ENCODE assay signal across 9 cellular contexts in the genomic region with DNA sequence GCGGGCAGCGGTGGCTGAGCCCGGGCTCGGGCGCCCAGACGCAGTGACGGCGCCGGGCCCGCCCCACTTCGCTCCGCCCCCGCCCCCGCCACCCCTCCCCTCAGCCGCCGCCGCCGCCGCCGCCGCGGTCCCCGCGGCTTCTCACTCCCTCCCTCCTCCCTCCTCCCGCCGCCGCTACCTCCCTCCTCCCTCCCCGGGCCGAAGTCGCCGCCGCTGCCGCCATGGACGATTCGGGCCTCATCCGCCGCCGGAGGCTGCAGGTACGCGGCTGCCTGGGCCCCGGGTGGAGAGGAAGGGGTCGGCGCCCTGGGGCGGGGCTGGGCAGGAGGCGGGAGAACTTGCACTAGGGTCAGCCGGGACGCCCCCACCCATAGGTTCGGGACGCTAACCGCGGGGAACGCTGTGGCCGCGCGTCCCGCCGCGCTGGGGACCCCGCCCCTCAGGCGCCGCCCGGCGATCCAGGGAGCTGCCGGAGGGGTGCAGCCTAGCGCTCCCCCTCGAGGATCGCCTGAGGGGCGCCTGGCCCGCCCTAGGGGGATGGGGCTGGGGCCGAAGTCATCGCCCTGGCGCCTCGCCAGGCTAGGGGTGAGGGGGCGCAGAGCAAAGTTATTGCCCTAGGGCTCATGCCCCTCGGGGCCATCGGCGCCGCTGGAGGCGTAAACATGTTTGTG. TPM values are rescaled to one million over a fixed set of nuclear protein-coding genes. Genes with fewer than 3 reads are reported as not detected.
A peak's percentile ranks its signal among the peaks of the same experiment; 100 is the strongest.
DNase-seq lines count a peak whose midpoint lies in the region; ATAC-seq, FAIRE-seq and TF ChIP-seq lines count a peak whose summit lies in the region.
"Had no signal": no experiment of that assay in that cellular context is flagged by ENCODE, and none has a peak within 500 bp of the region (broad histone marks: within the 10 kb centered on the region; RNA-seq: fewer than 3 reads in every experiment).

No MANE protein-coding gene starts in this region.

- no peaks in the 10 kb centered on the region for H3K36me3 ChIP-seq in BLaER1 treated with 17β-estradiol and CSF1 and Interleukin-3, amounts not matched to agents 10 nM and 100 nM
- H3K36me3 ChIP-seq in H1 (ENCODE audit: control insufficient read depth in 2 of 4, insufficient read depth in 4 of 4, low read length in 3 of 4) (no peaks in the 10 kb centered on the region), osteoblast (ENCODE audit: insufficient read depth, low read length) (no peaks in the 10 kb centered on the region)

- TF ChIP-seq EP300 in Ishikawa (IDR thresholded peaks at IDR 0.05; ENCODE audit: borderline replicate concordance) (no peak), H1 (IDR thresholded peaks at IDR 0.05; ENCODE audit: borderline replicate concordance in 1 of 2, low read depth in 2 of 2, low read length in 2 of 2) (no peak)

- 1% methylated on average over 34 of the region's 79 CpGs; no CpG with 5 or more reads in 1 of the 2 experiments for WGBS in H1 (ENCODE audit: extremely low coverage in 1 of 2, insufficient coverage in 1 of 2, insufficient read length in 1 of 2, insufficient replicate concordance in 2 of 2, low coverage in 1 of 2, low lambda C conversion rate in 2 of 2, missing lambda C conversion rate in 1 of 2), 2 experiments

- no peak overlapping the region for H3K4ac ChIP-seq in H1 (replicated peaks; ENCODE audit: insufficient read length, low read depth, low read length)

- H4K5ac ChIP-seq in H1 (ENCODE audit: insufficient read length, low read depth, low read length), result peak overlapping the region; percentile 40

- no peak for TF ChIP-seq POLR2A in H1 (IDR thresholded peaks at IDR 0.05; ENCODE audit: control extremely low read depth in 1 of 2, low read depth in 2 of 2, low read length in 2 of 2)

- ATAC-seq in GM21360 (IDR thresholded peaks at IDR 0.05; ENCODE audit: unreplicated experiment), result no peak

- no peak overlapping the region for H3K14ac ChIP-seq in H1 (ENCODE audit: insufficient read length)

- peaks cover 21% of the 10 kb centered on the region for H3K23me2 ChIP-seq in H1 (ENCODE audit: low read depth, low read length)

- H3K18ac ChIP-seq in H1 (ENCODE audit: extremely low read depth, low read length), result peak overlapping the region; percentile 87

- no peak overlapping the region for H2BK12ac ChIP-seq in H1 (ENCODE audit: low read depth, low read length)

- DNase-seq in T-helper 9 cell (peak; percentile 29), H1 (ENCODE audit: low read depth in 1 of 2, low spot score in 2 of 2) (peak in 1 of 2 experiments; percentile 79), osteoblast (ENCODE audit: insufficient read length, low spot score, missing footprints) (peak; percentile 87), Kasumi-1 (lab: John Stamatoyannopoulos, UW) (no peak), medulla oblongata (ENCODE audit: extremely low spot score) (no peak)

- peaks cover 0 to 57% (median 23%) of the 10 kb centered on the region in 11 experiments; a peak in 16 of 22 replicates for H4K20me1 ChIP-seq in BLaER1 treated with 17β-estradiol and CSF1 and Interleukin-3, amounts not matched to agents 10 nM and 100 nM
- H4K20me1 ChIP-seq in H1 (replicated peaks in 1 of 2; ENCODE audit: control insufficient read depth in 1 of 2, insufficient read depth in 2 of 2, low read length in 2 of 2) (peaks cover 2 to 10% of the 10 kb centered on the region in 2 experiments), osteoblast (ENCODE audit: insufficient read depth, low read length) (peaks cover 11% of the 10 kb centered on the region)

- no peak overlapping the region for H2AK5ac ChIP-seq in H1 (ENCODE audit: low read depth, low read length)

- peak overlapping the region; percentile 89 to 99 (median 96) for H3K4me2 ChIP-seq in BLaER1 treated with 17β-estradiol and CSF1 and Interleukin-3, amounts not matched to agents 10 nM and 100 nM
- H3K4me2 ChIP-seq in H1 (ENCODE audit: insufficient read depth in 1 of 2, low read depth in 2 of 2, low read length in 2 of 2) (peak overlapping the region; percentile 81 to 88), osteoblast (ENCODE audit: insufficient read depth, low read length) (no peak overlapping the region)

- H3K79me2 ChIP-seq in H1 (ENCODE audit: control insufficient read depth in 1 of 2, insufficient read depth in 2 of 2, low read length in 2 of 2) (no peaks in the 10 kb centered on the region), osteoblast (ENCODE audit: insufficient read depth, low read length) (no peaks in the 10 kb centered on the region)

- H2AFZ ChIP-seq in H1 (ENCODE audit: low read length) (no peak overlapping the region), osteoblast (ENCODE audit: low read length) (no peak overlapping the region)

- FAIRE-seq in H1 (lab: Jason Lieb, UNC), result no peak

- no peak overlapping the region for H2BK120ac ChIP-seq in H1 (replicated peaks; ENCODE audit: low read depth, low read length)

- peak overlapping the region; percentile 81 for H3K56ac ChIP-seq in H1 (replicated peaks; ENCODE audit: insufficient read length, low read depth, low read length)

- H2BK5ac ChIP-seq in H1 (ENCODE audit: low read depth, low read length), result no peak overlapping the region; the same call in 1 of the 2 replicates

- POLR2A ChIA-PET in H1 (lab: Charles Lee; ENCODE audit: partially characterized antibody), result interaction anchor here (0.7 to 2.3 kb wide), 9 partner anchors 9 to 111 kb away, joined by 3 to 13 read pairs (median 5); partner anchors contain the start of genes DNASE2 and TNPO2

- no peaks in the 10 kb centered on the region for H3K79me1 ChIP-seq in H1 (ENCODE audit: low read depth, low read length)

- H3K4me1 ChIP-seq in BLaER1 treated with 17β-estradiol and CSF1 and Interleukin-3, amounts not matched to agents 10 nM and 100 nM, result peaks cover 16 to 48% (median 45%) of the 10 kb centered on the region in 10 experiments
- H3K4me1 ChIP-seq in H1 (replicated peaks in 1 of 4; ENCODE audit: control insufficient read depth in 3 of 4, insufficient read depth in 4 of 4, low read length in 3 of 4) (peaks cover 0 to 31% (median 16%) of the 10 kb centered on the region in 4 experiments; a peak in 6 of 7 replicates), osteoblast (ENCODE audit: insufficient read depth, low read length) (no peaks in the 10 kb centered on the region)

- no peak overlapping the region for H4K91ac ChIP-seq in H1 (replicated peaks; ENCODE audit: insufficient read length, low read length)

- H3K27ac ChIP-seq in BLaER1 treated with 17β-estradiol and CSF1 and Interleukin-3, amounts not matched to agents 10 nM and 100 nM, result no peak overlapping the region
- H3K27ac ChIP-seq in H1 (ENCODE audit: low read depth, low read length) (no peak overlapping the region), osteoblast (ENCODE audit: low read depth, low read length) (no peak overlapping the region)

- H4K8ac ChIP-seq in H1 (ENCODE audit: extremely low read depth, insufficient read depth, low read length), result no peak overlapping the region; the same call in 1 of the 2 replicates

- CTCF ChIA-PET in H1 (lab: Charles Lee; ENCODE audit: partially characterized antibody), result interaction anchor here (0.8 to 2.7 kb wide), 7 partner anchors 9 to 55 kb away, joined by 3 to 11 read pairs (median 6); partner anchors contain the start of gene RNASEH2A

- peak overlapping the region; percentile 57 to 76 (median 66) for H3K4me3 ChIP-seq in BLaER1 treated with 17β-estradiol and CSF1 and Interleukin-3, amounts not matched to agents 10 nM and 100 nM
- H3K4me3 ChIP-seq in H1 (ENCODE audit: extremely low read depth in 1 of 4, insufficient read depth in 2 of 4, low read depth in 3 of 4, low read length in 4 of 4) (peak overlapping the region; percentile 62 to 81 (median 70)), osteoblast (ENCODE audit: insufficient read depth, low read length) (no peak overlapping the region)

- H2BK15ac ChIP-seq in H1 (ENCODE audit: low read length), result no peak overlapping the region

- no peak for TF ChIP-seq RAD21 in Ishikawa (IDR thresholded peaks at IDR 0.05; ENCODE audit: low read depth)
- no peak for TF ChIP-seq RAD21 in H1 (IDR thresholded peaks at IDR 0.05 in 1 of 2, conservative IDR thresholded peaks at IDR 0.05 in 1 of 2; ENCODE audit: low read depth in 2 of 2, low read length in 2 of 2)

- peaks cover 82 to 100% (median 98%) of the 10 kb centered on the region in 11 experiments for H3K27me3 ChIP-seq in BLaER1 treated with 17β-estradiol and CSF1 and Interleukin-3, amounts not matched to agents 10 nM and 100 nM
- peaks cover 0 to 13% (median 9%) of the 10 kb centered on the region in 4 experiments; a peak in 5 of 7 replicates for H3K27me3 ChIP-seq in H1 (replicated peaks in 1 of 4; ENCODE audit: control insufficient read depth in 3 of 4, extremely low read depth in 1 of 4, insufficient read depth in 3 of 4, low read length in 3 of 4)
- peaks cover 60% of the 10 kb centered on the region for H3K27me3 ChIP-seq in osteoblast (ENCODE audit: insufficient read depth, low read length)

- H3K23ac ChIP-seq in H1 (ENCODE audit: insufficient read length), result no peak overlapping the region

- H2BK20ac ChIP-seq in H1 (ENCODE audit: low read length), result no peak overlapping the region

- TF ChIP-seq CTCF in H1 (IDR thresholded peaks at IDR 0.05; ENCODE audit: control extremely low read depth in 1 of 3, insufficient read depth in 1 of 3, low read depth in 1 of 3, low read length in 3 of 3) (no peak), osteoblast (IDR thresholded peaks at IDR 0.05; ENCODE audit: extremely low read depth, low read depth, low read length) (no peak)

- H3K9ac ChIP-seq in BLaER1 treated with 17β-estradiol and CSF1 and Interleukin-3, amounts not matched to agents 10 nM and 100 nM, result peak overlapping the region in 9 of 11 experiments; percentile 16 to 74 (median 53); a peak in 13 of 22 replicates
- H3K9ac ChIP-seq in H1 (replicated peaks in 1 of 4; ENCODE audit: extremely low read depth in 1 of 4, low read depth in 3 of 4, low read length in 3 of 4), result peak overlapping the region in 1 of 4 experiments; percentile 38; a peak in 1 of 7 replicates

- peaks cover 0 to 7% (median 0%) of the 10 kb centered on the region in 11 experiments; a peak in 4 of 22 replicates for H3K9me3 ChIP-seq in BLaER1 treated with 17β-estradiol and CSF1 and Interleukin-3, amounts not matched to agents 10 nM and 100 nM (replicated peaks in 1 of 11)
- no peaks in the 10 kb centered on the region for H3K9me3 ChIP-seq in H1 (ENCODE audit: insufficient read depth in 2 of 2, low read depth in 1 of 2, low read length in 1 of 2)
- H3K9me3 ChIP-seq in osteoblast (ENCODE audit: low read depth, low read length), result no peaks in the 10 kb centered on the region

RNA-seq across cellular contexts. Expression of gene RTBDN, which starts 0.5 kb away (rescaled TPM):
- total RNA-seq in H1 (2021; fragmentation: NEBNext Ultra II Directional; extraction: Animal tissue kit (Norgen Biotek cat#: 25700)), result 4.8 and 5.8 TPM in 2 replicates
- polyA plus RNA-seq in H1 (2011; rRNA removed), result 4.0 and 4.4 TPM in 2 replicates
- polyA plus RNA-seq in H1 (2011; cell fraction: cytosol; rRNA removed), result 1.8 TPM
- 2.5 TPM for polyA plus RNA-seq in H1 (2011; cell fraction: nucleus; rRNA removed)
- 3.6 to 6.2 TPM (median 5.2 TPM) in 4 replicates for polyA plus RNA-seq in H1 (2012, experiment 1 of 2)
- 6.8 TPM for polyA plus RNA-seq in H1 (2012, experiment 2 of 2)
- polyA plus RNA-seq in H1 (2013, experiment 1 of 2), result 5.0 TPM
- polyA plus RNA-seq in H1 (2013, experiment 2 of 2), result 5.6 TPM
- 1.7 and 2.8 TPM in 2 replicates for polyA minus RNA-seq in H1 (2011; rRNA and poly(A)+ RNA removed)
- 5.1 TPM for polyA minus RNA-seq in H1 (2011; cell fraction: cytosol; rRNA and poly(A)+ RNA removed)
- 3.9 TPM for polyA minus RNA-seq in H1 (2011; cell fraction: nucleus; rRNA and poly(A)+ RNA removed)
- total RNA-seq in osteoblast, result not detected in 2 replicates
- total RNA-seq: subcutaneous adipose tissue had no signal

RNA-seq across cellular contexts. Expression of gene MAST1, which starts 4.4 kb away (rescaled TPM):
- 25.2 and 28.3 TPM in 2 replicates for total RNA-seq in H1 (2021; fragmentation: NEBNext Ultra II Directional; extraction: Animal tissue kit (Norgen Biotek cat#: 25700))
- polyA plus RNA-seq in H1 (2011; rRNA removed), result 15.6 and 27.5 TPM in 2 replicates
- 17.6 TPM for polyA plus RNA-seq in H1 (2011; cell fraction: cytosol; rRNA removed)
- 85.6 TPM for polyA plus RNA-seq in H1 (2011; cell fraction: nucleus; rRNA removed)
- 21.7 to 26.3 TPM (median 23.3 TPM) in 4 replicates for polyA plus RNA-seq in H1 (2012, experiment 1 of 2)
- polyA plus RNA-seq in H1 (2012, experiment 2 of 2), result 14.4 TPM
- 12.8 TPM for polyA plus RNA-seq in H1 (2013, experiment 1 of 2)
- polyA plus RNA-seq in H1 (2013, experiment 2 of 2), result 11.6 TPM
- polyA minus RNA-seq in H1 (2011; rRNA and poly(A)+ RNA removed), result 13.8 and 28.0 TPM in 2 replicates
- 22.4 TPM for polyA minus RNA-seq in H1 (2011; cell fraction: cytosol; rRNA and poly(A)+ RNA removed)
- polyA minus RNA-seq in H1 (2011; cell fraction: nucleus; rRNA and poly(A)+ RNA removed), result 23.5 TPM
- total RNA-seq in osteoblast, result 0.29 and 0.72 TPM in 2 replicates

RNA-seq across cellular contexts. Expression of gene RNASEH2A, which starts 27.5 kb away (rescaled TPM):
- total RNA-seq in H1 (2021; fragmentation: NEBNext Ultra II Directional; extraction: Animal tissue kit (Norgen Biotek cat#: 25700)), result 67.5 and 67.9 TPM in 2 replicates
- 120 and 141 TPM in 2 replicates for polyA plus RNA-seq in H1 (2011; rRNA removed)
- polyA plus RNA-seq in H1 (2011; cell fraction: cytosol; rRNA removed), result 161 TPM
- polyA plus RNA-seq in H1 (2011; cell fraction: nucleus; rRNA removed), result 134 TPM
- polyA plus RNA-seq in H1 (2012, experiment 1 of 2), result 81.7 to 123 TPM (median 102 TPM) in 4 replicates
- polyA plus RNA-seq in H1 (2012, experiment 2 of 2), result 95.9 TPM
- 35.1 TPM for polyA plus RNA-seq in H1 (2013, experiment 1 of 2)
- polyA plus RNA-seq in H1 (2013, experiment 2 of 2), result 33.3 TPM
- polyA minus RNA-seq in H1 (2011; rRNA and poly(A)+ RNA removed), result 103 and 105 TPM in 2 replicates
- polyA minus RNA-seq in H1 (2011; cell fraction: cytosol; rRNA and poly(A)+ RNA removed), result 52.5 TPM
- polyA minus RNA-seq in H1 (2011; cell fraction: nucleus; rRNA and poly(A)+ RNA removed), result 32.0 TPM
- total RNA-seq in osteoblast, result 7.6 and 8.3 TPM in 2 replicates

RNA-seq across cellular contexts. Expression of gene THSD8, which starts 32.0 kb away (rescaled TPM):
- total RNA-seq in H1 (2021; fragmentation: NEBNext Ultra II Directional; extraction: Animal tissue kit (Norgen Biotek cat#: 25700)), result 41.3 and 42.3 TPM in 2 replicates
- 3.4 and 8.2 TPM in 2 replicates for polyA plus RNA-seq in H1 (2011; rRNA removed)
- 0.57 TPM for polyA plus RNA-seq in H1 (2011; cell fraction: cytosol; rRNA removed)
- polyA plus RNA-seq in H1 (2011; cell fraction: nucleus; rRNA removed), result 0.21 TPM
- polyA plus RNA-seq in H1 (2012, experiment 1 of 2), result 9.7 to 60.5 TPM (median 32.8 TPM) in 4 replicates
- polyA plus RNA-seq in H1 (2012, experiment 2 of 2), result 11.1 TPM
- 20.3 TPM for polyA plus RNA-seq in H1 (2013, experiment 1 of 2)
- polyA plus RNA-seq in H1 (2013, experiment 2 of 2), result 24.5 TPM
- 4.4 and 10.5 TPM in 2 replicates for polyA minus RNA-seq in H1 (2011; rRNA and poly(A)+ RNA removed)
- polyA minus RNA-seq in H1 (2011; cell fraction: cytosol; rRNA and poly(A)+ RNA removed), result not detected
- polyA minus RNA-seq in H1 (2011; cell fraction: nucleus; rRNA and poly(A)+ RNA removed), result not detected
- 0.29 TPM in 1 of 2 replicates, not detected in the other for total RNA-seq in osteoblast

RNA-seq across cellular contexts. Expression of gene PRDX2, which starts 32.3 kb away (rescaled TPM):
- total RNA-seq in H1 (2021; fragmentation: NEBNext Ultra II Directional; extraction: Animal tissue kit (Norgen Biotek cat#: 25700)), result 380 and 404 TPM in 2 replicates
- 748 and 904 TPM in 2 replicates for polyA plus RNA-seq in H1 (2011; rRNA removed)
- 586 TPM for polyA plus RNA-seq in H1 (2011; cell fraction: cytosol; rRNA removed)
- 569 TPM for polyA plus RNA-seq in H1 (2011; cell fraction: nucleus; rRNA removed)
- 543 to 655 TPM (median 640 TPM) in 4 replicates for polyA plus RNA-seq in H1 (2012, experiment 1 of 2)
- 855 TPM for polyA plus RNA-seq in H1 (2012, experiment 2 of 2)
- polyA plus RNA-seq in H1 (2013, experiment 1 of 2), result 237 TPM
- polyA plus RNA-seq in H1 (2013, experiment 2 of 2), result 231 TPM
- polyA minus RNA-seq in H1 (2011; rRNA and poly(A)+ RNA removed), result 210 and 286 TPM in 2 replicates
- polyA minus RNA-seq in H1 (2011; cell fraction: cytosol; rRNA and poly(A)+ RNA removed), result 286 TPM
- 120 TPM for polyA minus RNA-seq in H1 (2011; cell fraction: nucleus; rRNA and poly(A)+ RNA removed)
- total RNA-seq in osteoblast, result 155 and 156 TPM in 2 replicates

Comparison
In these comparisons a context has a peak if more than half of its experiments do, and no peak if none do; other contexts are left out.
1. DNase-seq: peak in T-helper 9 cell (single experiment) and osteoblast (single experiment); none in Kasumi-1 (0 of 2) and medulla oblongata (single experiment).
2. RNA of gene MAST1, which starts 4.4 kb away (total RNA-seq): 25.2 to 28.3 TPM in H1; 0.29 to 0.72 TPM in osteoblast; every median in the first group is over 10 times any median in the second.